16 cellular contexts compared by ENCODE assay signal in the genomic region with DNA sequence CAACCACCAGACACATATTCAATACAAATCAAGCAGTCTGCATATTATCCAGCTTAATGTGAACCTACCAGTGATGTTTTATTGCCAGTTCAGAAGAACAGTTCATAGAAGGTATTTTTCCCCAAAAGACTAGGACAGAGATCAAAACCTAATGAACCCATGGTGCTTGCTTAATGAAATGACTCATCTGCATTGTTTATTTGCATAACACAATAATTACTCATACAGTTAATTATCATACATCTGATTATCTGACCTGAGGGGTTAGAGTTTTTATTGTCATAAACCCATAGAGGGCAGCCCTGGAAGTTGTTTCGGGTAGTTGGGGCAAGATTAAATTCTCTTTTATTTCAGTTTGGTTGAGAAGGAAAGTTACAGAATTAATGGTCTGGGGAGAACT.
"Had no signal": no experiment of that assay in that cellular context is flagged by ENCODE, and none has a peak within 500 bp of the region (broad histone marks: within the 10 kb centered on the region; RNA-seq: fewer than 3 reads in every experiment).

No MANE protein-coding gene starts in this region.

- H3K9me3 ChIP-seq: tibial nerve, vagina had no signal

- DNase-seq: activated CD4-positive, alpha-beta T cell treated with anti-CD3 and anti-CD28 coated beads for 1 hour; activated CD8-positive, alpha-beta memory T cell treated with anti-CD3 and anti-CD28 coated beads for 24 hours; activated CD8-positive, alpha-beta memory T cell treated with anti-CD3 and anti-CD28 coated beads, Interleukin-2, amount 50 U/mL, for 48 hours; activated gamma-delta T cell; dermis blood vessel endothelial cell; effector memory CD4-positive, alpha-beta T cell; hypothalamus; nephron progenitor cell; nucleus accumbens; stimulated activated CD4-positive, alpha-beta T cell treated with anti-CD3 and anti-CD28 coated beads, Interleukin-12 subunit alpha, Interleukin-12 subunit beta, amount 100 ng/mL, for 4 hours; stimulated activated CD4-positive, alpha-beta T cell treated with anti-CD3 and anti-CD28 coated beads, Interleukin-1b, Interleukin-23, amount 100 ng/mL, for 48 hours; stimulated activated naive CD4-positive, alpha-beta T cell treated with Interleukin-2 at 50 U/mL for 16 hours; WERI-Rb-1 had no signal

- H3K4me3 ChIP-seq: tibial nerve, vagina had no signal

- FAIRE-seq: keratinocyte had no signal

- H3K27me3 ChIP-seq: tibial nerve, vagina had no signal

- H3K36me3 ChIP-seq: tibial nerve, vagina, WERI-Rb-1 had no signal

- H3K4me1 ChIP-seq: tibial nerve, vagina had no signal

- H3K27ac ChIP-seq: tibial nerve, vagina, WERI-Rb-1 had no signal
